ENCODE assay signal across 8 cellular contexts in the genomic region with DNA sequence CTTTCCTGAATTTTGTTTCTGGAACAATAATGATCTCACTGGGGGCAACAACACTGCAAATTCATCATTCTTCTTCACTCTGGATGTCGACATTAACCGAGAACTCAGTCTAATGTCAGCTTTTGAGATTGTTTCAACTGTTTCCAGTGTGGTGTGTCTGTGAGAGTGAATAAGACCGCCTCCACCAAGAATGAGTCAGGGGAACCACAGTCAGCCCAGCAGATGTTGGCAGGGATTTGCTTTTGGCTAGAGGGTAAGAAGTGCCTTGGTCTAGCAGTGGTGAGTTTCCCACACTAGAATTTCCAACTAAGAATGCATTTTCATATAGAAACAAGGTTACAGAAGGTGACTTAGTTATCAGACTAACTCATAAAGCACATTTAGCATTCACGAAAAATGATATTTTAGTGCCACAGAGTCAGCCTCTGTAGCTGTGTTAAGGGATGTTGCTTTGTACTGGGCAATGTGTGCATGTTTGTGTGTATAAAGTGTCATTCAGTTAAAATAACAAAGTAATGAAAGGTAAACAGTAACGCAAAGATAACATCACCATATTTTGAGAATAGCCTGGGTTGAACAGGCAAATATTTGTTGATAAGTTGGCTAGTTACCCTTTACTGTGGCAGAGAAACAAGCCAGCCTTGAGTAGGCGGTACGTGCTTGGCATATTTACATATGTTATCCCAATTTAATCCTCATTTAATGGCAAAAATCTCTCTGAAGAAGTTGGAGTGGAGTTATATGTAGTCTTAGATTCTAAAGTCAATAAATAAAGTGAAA. TPM values are rescaled to one million over a fixed set of nuclear protein-coding genes. Genes with fewer than 3 reads are reported as not detected.
DNase-seq lines count a peak whose midpoint lies in the region; ATAC-seq and TF ChIP-seq lines count a peak whose summit lies in the region.

No MANE protein-coding gene starts in this region.

- H3K4me3 ChIP-seq in PC-3 (ENCODE audit: low read length): no peak overlapping the region

- no peaks in the 10 kb centered on the region for H3K36me3 Mint-ChIP-seq in activated CD8-positive, alpha-beta T cell treated with anti-CD3 and anti-CD28 coated beads for 36 hours (ENCODE audit: low read depth)
- no peaks in the 10 kb centered on the region for H3K36me3 Mint-ChIP-seq in activated CD8-positive, alpha-beta T cell treated with anti-CD3 and anti-CD28 coated beads, Interleukin-2, amount 10 ng/mL, durations not matched to agents 7 days and 5 days (ENCODE audit: low read depth)

- TF ChIP-seq CTCF in activated CD8-positive, alpha-beta T cell treated with anti-CD3 and anti-CD28 coated beads for 36 hours (IDR thresholded peaks at IDR 0.05): no peak
- TF ChIP-seq CTCF in PC-3 (conservative IDR thresholded peaks at IDR 0.05; ENCODE audit: low read depth, low read length): no peak

- no peak overlapping the region for H3K4me3 Mint-ChIP-seq in activated CD8-positive, alpha-beta T cell treated with anti-CD3 and anti-CD28 coated beads for 36 hours
- no peak overlapping the region for H3K4me3 Mint-ChIP-seq in activated CD8-positive, alpha-beta T cell treated with anti-CD3 and anti-CD28 coated beads, Interleukin-2, amount 10 ng/mL, durations not matched to agents 7 days and 5 days

- no peak overlapping the region for H3K4me2 ChIP-seq in PC-3 (ENCODE audit: low read length)

- H3F3A ChIP-seq in PC-3 (ENCODE audit: low read length, unreplicated experiment): no peaks in the 10 kb centered on the region

- no TSS peak for BruUV-seq in PC-3 (replicated peaks; lab: Mats Ljungman, UMichigan)

- H3K9ac ChIP-seq in PC-3 (ENCODE audit: low read length): no peak overlapping the region

- no peaks in the 10 kb centered on the region for H4K20me1 ChIP-seq in PC-3 (ENCODE audit: low read length)

- CTCF ChIA-PET in activated CD8-positive, alpha-beta T cell treated with anti-CD3 and anti-CD28 coated beads for 36 hours (lab: Charles Lee): interaction anchor here (0.8 to 2.0 kb wide), 5 partner anchors 13 to 146 kb away, joined by 3 to 7 read pairs (median 4); no protein-coding TSS in a partner anchor
- CTCF ChIA-PET in activated CD8-positive, alpha-beta T cell treated with anti-CD3 and anti-CD28 coated beads, Interleukin-2, amount 10 ng/mL, durations not matched to agents 7 days and 5 days (lab: Charles Lee): interaction anchor here (0.8 to 2.7 kb wide), 3 partner anchors 8 to 275 kb away, joined by 3 to 6 read pairs (median 3); no protein-coding TSS in a partner anchor
- CTCF ChIA-PET in PC-3 (lab: Charles Lee): no interaction called here

- no peak overlapping the region for H2AFZ ChIP-seq in PC-3 (ENCODE audit: low read length)

- H3K27me3 Mint-ChIP-seq in activated CD8-positive, alpha-beta T cell treated with anti-CD3 and anti-CD28 coated beads for 36 hours: no peaks in the 10 kb centered on the region
- no peaks in the 10 kb centered on the region for H3K27me3 Mint-ChIP-seq in activated CD8-positive, alpha-beta T cell treated with anti-CD3 and anti-CD28 coated beads, Interleukin-2, amount 10 ng/mL, durations not matched to agents 7 days and 5 days (ENCODE audit: low read depth)

- H3K27ac Mint-ChIP-seq in activated CD8-positive, alpha-beta T cell treated with anti-CD3 and anti-CD28 coated beads for 36 hours: no peak overlapping the region
- no peak overlapping the region for H3K27ac Mint-ChIP-seq in activated CD8-positive, alpha-beta T cell treated with anti-CD3 and anti-CD28 coated beads, Interleukin-2, amount 10 ng/mL, durations not matched to agents 7 days and 5 days

- no peak overlapping the region for H3K27ac ChIP-seq in PC-3 (ENCODE audit: low read length)

- H3K27me3 ChIP-seq in PC-3 (ENCODE audit: low read length): no peaks in the 10 kb centered on the region

- H3K9me2 ChIP-seq in PC-3 (replicated peaks; ENCODE audit: low read length): no peaks in the 10 kb centered on the region

- DNase-seq in activated CD8-positive, alpha-beta T cell treated with anti-CD3 and anti-CD28 coated beads for 36 hours: peak; percentile 65
- no peak for DNase-seq in activated CD8-positive, alpha-beta T cell treated with anti-CD3 and anti-CD28 coated beads, Interleukin-2, amount 10 ng/mL, durations not matched to agents 7 days and 5 days
- DNase-seq in PC-3: peak; percentile 66
- DNase-seq in fibroblast of gingiva (ENCODE audit: low read depth): peak; percentile 83
- DNase-seq in stimulated activated CD8-positive, alpha-beta memory T cell treated with anti-CD3 and anti-CD28 coated beads, Interleukin-7, amount 100 ng/mL, for 48 hours (ENCODE audit: extremely low read depth in 1 of 2, low read depth in 1 of 2): peak; percentile 19 to 56
- DNase-seq in NCI-H1694 (lab: John Stamatoyannopoulos, UW): no peak
- no peak for DNase-seq in HuH-7.5 (ENCODE audit: low spot score)

- peaks cover 9% of the 10 kb centered on the region; the same call in 1 of the 2 replicates for H3K4me1 ChIP-seq in PC-3 (ENCODE audit: insufficient read depth, low read length)

- H3K4me1 Mint-ChIP-seq in activated CD8-positive, alpha-beta T cell treated with anti-CD3 and anti-CD28 coated beads for 36 hours (ENCODE audit: low read depth): peaks cover 9% of the 10 kb centered on the region
- no peaks in the 10 kb centered on the region for H3K4me1 Mint-ChIP-seq in activated CD8-positive, alpha-beta T cell treated with anti-CD3 and anti-CD28 coated beads, Interleukin-2, amount 10 ng/mL, durations not matched to agents 7 days and 5 days (ENCODE audit: low read depth)

- H3K36me3 ChIP-seq in PC-3 (ENCODE audit: low read depth, low read length): no peaks in the 10 kb centered on the region

- intact Hi-C loops in activated CD8-positive, alpha-beta T cell treated with anti-CD3 and anti-CD28 coated beads for 36 hours (cut with micrococcal nuclease): no loop called here
- intact Hi-C loops in PC-3 (cut with micrococcal nuclease): no loop called here

- POLR2A ChIA-PET in activated CD8-positive, alpha-beta T cell treated with anti-CD3 and anti-CD28 coated beads for 36 hours (lab: Charles Lee): no interaction called here
- POLR2A ChIA-PET in activated CD8-positive, alpha-beta T cell treated with anti-CD3 and anti-CD28 coated beads, Interleukin-2, amount 10 ng/mL, durations not matched to agents 7 days and 5 days (lab: Charles Lee): no interaction called here
- POLR2A ChIA-PET in PC-3 (lab: Charles Lee; ENCODE audit: unreplicated experiment): no interaction called here

- ATAC-seq in activated CD8-positive, alpha-beta T cell treated with anti-CD3 and anti-CD28 coated beads for 36 hours: peak; percentile 96
- ATAC-seq in activated CD8-positive, alpha-beta T cell treated with anti-CD3 and anti-CD28 coated beads, Interleukin-2, amount 10 ng/mL, durations not matched to agents 7 days and 5 days: no peak
- ATAC-seq in PC-3: peak; percentile 96
- no peak for ATAC-seq in GM21515 (IDR thresholded peaks at IDR 0.05; ENCODE audit: unreplicated experiment)

- no peaks in the 10 kb centered on the region for H3K9me3 ChIP-seq in PC-3 (ENCODE audit: low read length)

- no peaks in the 10 kb centered on the region for H3K79me2 ChIP-seq in PC-3 (ENCODE audit: low read length)

- no peaks in the 10 kb centered on the region for H3K9me3 Mint-ChIP-seq in activated CD8-positive, alpha-beta T cell treated with anti-CD3 and anti-CD28 coated beads for 36 hours
- no peaks in the 10 kb centered on the region for H3K9me3 Mint-ChIP-seq in activated CD8-positive, alpha-beta T cell treated with anti-CD3 and anti-CD28 coated beads, Interleukin-2, amount 10 ng/mL, durations not matched to agents 7 days and 5 days (ENCODE audit: insufficient read depth)

RNA-seq across cellular contexts. Expression of gene DRD3, which starts 33.8 kb away (rescaled TPM):
- not detected for total RNA-seq in activated CD8-positive, alpha-beta T cell treated with anti-CD3 and anti-CD28 coated beads for 36 hours
- not detected for total RNA-seq in activated CD8-positive, alpha-beta T cell treated with anti-CD3 and anti-CD28 coated beads, Interleukin-2, amount 10 ng/mL, durations not matched to agents 7 days and 5 days
- not detected in 2 replicates for total RNA-seq in PC-3 (2014; rRNA removed)

Comparison
In these comparisons a context has a peak if more than half of its experiments do, and no peak if none do; other contexts are left out.
1. ATAC-seq: peak in activated CD8-positive, alpha-beta T cell treated with anti-CD3 and anti-CD28 coated beads for 36 hours (single experiment) and PC-3 (single experiment); none in activated CD8-positive, alpha-beta T cell treated with anti-CD3 and anti-CD28 coated beads, Interleukin-2, amount 10 ng/mL, durations not matched to agents 7 days and 5 days (single experiment) and GM21515 (single experiment).
2. DNase-seq: peak in activated CD8-positive, alpha-beta T cell treated with anti-CD3 and anti-CD28 coated beads for 36 hours (single experiment), PC-3 (single experiment), fibroblast of gingiva (single experiment) and stimulated activated CD8-positive, alpha-beta memory T cell treated with anti-CD3 and anti-CD28 coated beads, Interleukin-7, amount 100 ng/mL, for 48 hours (2 of 2); none in activated CD8-positive, alpha-beta T cell treated with anti-CD3 and anti-CD28 coated beads, Interleukin-2, amount 10 ng/mL, durations not matched to agents 7 days and 5 days (single experiment), NCI-H1694 (single experiment) and HuH-7.5 (single experiment).